ENCODE assay signal across 22 cellular contexts in genomic region chr2:76642122-76642521, GRCh38.
DNase-seq lines count a peak whose midpoint lies in the region; ATAC-seq and TF ChIP-seq lines count a peak whose summit lies in the region.
"Had no signal": no experiment of that assay in that cellular context is flagged by ENCODE, and none has a peak within 500 bp of the region (broad histone marks: within the 10 kb centered on the region; RNA-seq: fewer than 3 reads in every experiment).

No MANE protein-coding gene starts in this region.

- no peak overlapping the region for H3K14ac ChIP-seq in neuronal stem cell (ENCODE audit: low read length)

- no peak for ATAC-seq in activated naive CD4-positive, alpha-beta T cell treated with anti-CD3 and anti-CD28 coated beads, Interleukin-2, amount 50 U/mL, for 72 hours
- ATAC-seq in GM21528 (IDR thresholded peaks at IDR 0.05; ENCODE audit: low FRiP score, unreplicated experiment) = no peak

- H2AFZ ChIP-seq in neuronal stem cell (ENCODE audit: low read length) = no peak overlapping the region

- H2BK15ac ChIP-seq in neuronal stem cell (ENCODE audit: low read length) = no peak overlapping the region

- H2BK12ac ChIP-seq in neuronal stem cell (ENCODE audit: low read length) = no peak overlapping the region

- no peak overlapping the region for H2BK5ac ChIP-seq in neuronal stem cell (ENCODE audit: low read length)

- H3K27me3 ChIP-seq in cardiac muscle cell (no peaks in the 10 kb centered on the region), right atrium auricular region (no peaks in the 10 kb centered on the region), endodermal cell (ENCODE audit: control insufficient read depth, insufficient read depth, low read length, poor library complexity, severe bottlenecking) (no peaks in the 10 kb centered on the region), neuronal stem cell (ENCODE audit: control insufficient read depth in 3 of 3, insufficient read depth in 3 of 3, low read depth in 1 of 3, low read length in 3 of 3) (no peaks in the 10 kb centered on the region)

- H3K27ac ChIP-seq in cardiac muscle cell (peak overlapping the region; percentile 79), right atrium auricular region (no peak overlapping the region), endodermal cell (ENCODE audit: low read depth, low read length) (no peak overlapping the region), neuronal stem cell (replicated peaks; ENCODE audit: low read length) (no peak overlapping the region)
- H3K27ac ChIP-seq: HL-60, KMS-11, SK-N-MC had no signal

- no peak overlapping the region for H3K23ac ChIP-seq in neuronal stem cell (ENCODE audit: low read depth, low read length, poor library complexity)

- H3K79me1 ChIP-seq in neuronal stem cell (ENCODE audit: low read depth, low read length) = no peaks in the 10 kb centered on the region

- H3K36me3 Mint-ChIP-seq in endodermal cell (ENCODE audit: low read depth) = peaks cover 4% of the 10 kb centered on the region
- H3K36me3 Mint-ChIP-seq in activated naive CD4-positive, alpha-beta T cell treated with anti-CD3 and anti-CD28 coated beads, Interleukin-2, amount 50 U/mL, for 72 hours = no peaks in the 10 kb centered on the region
- H3K36me3 Mint-ChIP-seq: IgD-negative memory B cell had no signal

- H4K8ac ChIP-seq in neuronal stem cell (ENCODE audit: low read depth, low read length) = no peak overlapping the region

- no peak overlapping the region for H4K91ac ChIP-seq in neuronal stem cell (ENCODE audit: low read depth, low read length, poor library complexity)

- H3K27me3 Mint-ChIP-seq in endodermal cell (ENCODE audit: insufficient read depth) = no peaks in the 10 kb centered on the region
- H3K27me3 Mint-ChIP-seq: IgD-negative memory B cell had no signal

- no peak overlapping the region for H3K4me3 ChIP-seq in cardiac muscle cell
- H3K4me3 ChIP-seq in right atrium auricular region = no peak overlapping the region
- peak overlapping the region; percentile 32 for H3K4me3 ChIP-seq in endodermal cell (ENCODE audit: low read length)
- no peak overlapping the region for H3K4me3 ChIP-seq in neuronal stem cell (ENCODE audit: low read length in 2 of 2)
- H3K4me3 ChIP-seq: SK-N-MC had no signal

- no peak for TF ChIP-seq CTCF in cardiac muscle cell (IDR thresholded peaks at IDR 0.05; ENCODE audit: low read depth, low read length)
- TF ChIP-seq CTCF in right atrium auricular region (IDR thresholded peaks at IDR 0.05) = no peak
- TF ChIP-seq CTCF in endodermal cell (conservative IDR thresholded peaks at IDR 0.05) = no peak

- no peak overlapping the region for H3K18ac ChIP-seq in neuronal stem cell (ENCODE audit: low read length)

- H3K36me3 ChIP-seq in cardiac muscle cell = no peaks in the 10 kb centered on the region
- H3K36me3 ChIP-seq in right atrium auricular region = no peaks in the 10 kb centered on the region
- no peaks in the 10 kb centered on the region for H3K36me3 ChIP-seq in endodermal cell (ENCODE audit: control insufficient read depth, insufficient read depth, low read length)
- no peaks in the 10 kb centered on the region for H3K36me3 ChIP-seq in neuronal stem cell (replicated peaks in 1 of 2; ENCODE audit: control insufficient read depth in 2 of 2, insufficient read depth in 2 of 2, low read length in 2 of 2)

- H3K9me3 ChIP-seq in cardiac muscle cell (ENCODE audit: low read depth) (no peaks in the 10 kb centered on the region), right atrium auricular region (peaks cover 0 to 11% of the 10 kb centered on the region in 2 donors), endodermal cell (ENCODE audit: control insufficient read depth, low read length) (peaks cover 7% of the 10 kb centered on the region), neuronal stem cell (replicated peaks in 1 of 2; ENCODE audit: control insufficient read depth in 2 of 2, insufficient read depth in 1 of 2, low read depth in 1 of 2, low read length in 2 of 2) (no peaks in the 10 kb centered on the region)

- 24 to 27% methylated on average over 2 of the region's 2 CpGs for WGBS in endodermal cell (ENCODE audit: insufficient coverage in 1 of 2, insufficient read length in 1 of 2), 2 experiments
- no CpG with 5 or more reads among the region's 2 CpGs for WGBS in neuronal stem cell (ENCODE audit: extremely low coverage in 2 of 2, insufficient read length in 2 of 2, insufficient replicate concordance in 1 of 2), 2 donors

- DNase-seq in cardiac muscle cell (ENCODE audit: low read depth in 1 of 2, low spot score in 1 of 2) (peak in 1 of 2 donors; percentile 83), right atrium auricular region (ENCODE audit: low spot score) (no peak), endodermal cell (no peak), iPS-NIHi11 (ENCODE audit: low spot score) (peak; percentile 13), neuronal stem cell (ENCODE audit: low spot score) (peak; percentile 1), activated T-cell treated with anti-CD3 and anti-CD28 coated beads for 4 hours (no peak)
- DNase-seq in activated naive CD4-positive, alpha-beta T cell treated with anti-CD3 and anti-CD28 coated beads, Interleukin-2, amount 50 U/mL, for 72 hours (ENCODE audit: low spot score in 2 of 2) = no peak
- DNase-seq: Calu3, DMS79 treated with DMSO at 0.1 percent for 48 hours, GOT3, HCEC 1CT, MM.1S, NCI-H2029, NCI-H2227 treated with DMSO at 0.1 percent for 48 hours, NCI-H69, RPMI8226, SHP77 treated with DMSO at 0.1 percent for 48 hours had no signal

- no peak overlapping the region for H3K4ac ChIP-seq in neuronal stem cell (ENCODE audit: low read length)

- no peak overlapping the region for H3K4me2 ChIP-seq in neuronal stem cell (ENCODE audit: insufficient read depth, low read length, poor library complexity, severe bottlenecking)
- H3K4me2 ChIP-seq: KMS-11 had no signal

- peaks cover 30% of the 10 kb centered on the region for H3K4me1 ChIP-seq in cardiac muscle cell (ENCODE audit: low read depth)
- no peaks in the 10 kb centered on the region for H3K4me1 ChIP-seq in right atrium auricular region
- no peaks in the 10 kb centered on the region for H3K4me1 ChIP-seq in endodermal cell (ENCODE audit: control insufficient read depth, insufficient read depth, low read length)
- no peaks in the 10 kb centered on the region for H3K4me1 ChIP-seq in neuronal stem cell (ENCODE audit: control insufficient read depth in 2 of 2, insufficient read depth in 1 of 2, low read depth in 1 of 2, low read length in 2 of 2)

- H2AK5ac ChIP-seq in neuronal stem cell (ENCODE audit: low read depth, low read length) = no peak overlapping the region

- no peak overlapping the region for H3K4me3 Mint-ChIP-seq in endodermal cell
- H3K4me3 Mint-ChIP-seq: IgD-negative memory B cell had no signal

- peaks cover 26% of the 10 kb centered on the region for H3K4me1 Mint-ChIP-seq in endodermal cell
- H3K4me1 Mint-ChIP-seq: IgD-negative memory B cell had no signal

- peaks cover 7% of the 10 kb centered on the region for H3K9me3 Mint-ChIP-seq in endodermal cell
- H3K9me3 Mint-ChIP-seq in activated naive CD4-positive, alpha-beta T cell treated with anti-CD3 and anti-CD28 coated beads, Interleukin-2, amount 50 U/mL, for 72 hours = peaks cover 7 to 21% of the 10 kb centered on the region in 2 donors

- peak overlapping the region; percentile 60 for H3K27ac Mint-ChIP-seq in endodermal cell
- no peak overlapping the region for H3K27ac Mint-ChIP-seq in activated naive CD4-positive, alpha-beta T cell treated with anti-CD3 and anti-CD28 coated beads, Interleukin-2, amount 50 U/mL, for 72 hours
- H3K27ac Mint-ChIP-seq: IgD-negative memory B cell had no signal

- H3K9ac ChIP-seq in endodermal cell (ENCODE audit: extremely low read depth, low read length, poor library complexity, severe bottlenecking) (no peak overlapping the region), neuronal stem cell (ENCODE audit: low read depth, low read length, poor library complexity) (no peak overlapping the region)
- H3K9ac ChIP-seq: KMS-11 had no signal

- no peak overlapping the region for H2BK120ac ChIP-seq in neuronal stem cell (ENCODE audit: low read depth, low read length)

Comparison
In these comparisons a context has a peak if more than half of its experiments do, and no peak if none do; other contexts are left out.
1. DNase-seq: peak in iPS-NIHi11 (single experiment) and neuronal stem cell (single experiment); none in right atrium auricular region (single experiment), endodermal cell (single experiment), activated naive CD4-positive, alpha-beta T cell treated with anti-CD3 and anti-CD28 coated beads, Interleukin-2, amount 50 U/mL, for 72 hours (0 of 2) and activated T-cell treated with anti-CD3 and anti-CD28 coated beads for 4 hours (single experiment).